ENCODE assay signal across 1 cellular context in the genomic region with DNA sequence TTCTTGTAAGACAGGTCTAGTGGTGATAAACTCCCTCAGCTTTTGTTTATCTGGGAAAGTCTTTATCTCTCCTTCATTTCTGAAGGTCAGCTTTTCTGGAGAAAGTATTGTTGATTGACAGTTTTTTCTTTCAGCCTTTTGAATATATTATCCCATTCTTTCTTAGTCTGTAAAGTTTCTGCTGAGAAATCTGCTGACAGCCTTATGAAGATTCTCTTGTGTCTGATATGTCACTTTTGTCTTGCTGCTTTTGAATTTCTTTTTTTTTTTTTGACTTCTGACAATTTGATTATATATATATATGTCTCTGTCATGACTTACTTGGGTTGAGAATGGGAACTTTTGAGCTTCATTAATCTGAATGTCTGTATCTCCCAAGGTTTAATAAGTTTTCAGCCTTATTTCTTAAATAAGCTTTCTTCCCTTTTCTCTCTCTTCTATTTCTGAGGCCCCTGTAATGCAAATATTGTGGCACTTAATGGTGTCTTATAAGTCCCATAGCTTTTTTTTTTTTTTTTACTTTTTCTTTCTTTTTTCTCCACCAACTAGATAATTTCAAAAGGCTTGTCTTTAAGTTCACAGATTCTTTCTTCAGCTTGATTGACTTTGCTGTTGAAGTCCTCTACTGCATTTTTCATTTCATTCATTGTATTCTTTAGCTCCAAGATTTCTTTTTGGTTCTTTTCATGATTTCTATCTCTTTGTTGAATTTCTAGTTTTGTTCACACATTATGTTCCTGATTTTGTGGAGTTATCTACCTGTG.
A peak's percentile ranks its signal among the peaks of the same experiment; 100 is the strongest.
TF ChIP-seq lines count a peak whose summit lies in the region.

No MANE protein-coding gene starts in this region.

TF ChIP-seq in K562, 482 proteins besides CTCF, POLR2A, EP300 and RAD21 (continued from another document):
- TF ChIP-seq, protein P1, sequence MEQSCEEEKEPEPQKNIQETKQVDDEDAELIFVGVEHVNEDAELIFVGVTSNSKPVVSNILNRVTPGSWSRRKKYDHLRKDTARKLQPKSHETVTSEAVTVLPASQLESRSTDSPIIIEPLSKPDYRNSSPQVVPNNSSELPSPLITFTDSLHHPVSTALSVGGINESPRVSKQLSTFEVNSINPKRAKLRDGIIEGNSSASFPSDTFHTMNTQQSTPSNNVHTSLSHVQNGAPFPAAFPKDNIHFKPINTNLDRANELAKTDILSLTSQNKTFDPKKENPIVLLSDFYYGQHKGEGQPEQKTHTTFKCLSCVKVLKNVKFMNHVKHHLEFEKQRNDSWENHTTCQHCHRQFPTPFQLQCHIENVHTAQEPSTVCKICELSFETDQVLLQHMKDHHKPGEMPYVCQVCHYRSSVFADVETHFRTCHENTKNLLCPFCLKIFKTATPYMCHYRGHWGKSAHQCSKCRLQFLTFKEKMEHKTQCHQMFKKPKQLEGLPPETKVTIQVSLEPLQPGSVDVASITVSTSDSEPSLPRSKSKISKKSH (CRISPR knock-in tag; IDR thresholded peaks at IDR 0.05) = peak; percentile 69; the same call in 1 of the 2 replicates
- peak; percentile 54; the same call in 1 of the 2 replicates for TF ChIP-seq ZEB2 (IDR thresholded peaks at IDR 0.05)
- TF ChIP-seq POLR2AphosphoS2 (IDR thresholded peaks at IDR 0.05; ENCODE audit: low read length) = 0 out of 2 replicates have a peak, but pooled peaks have one; percentile 18
